Comparison of ENCODE assay signal across 10 cellular contexts in genomic region chr15:64636101-64636500, GRCh38.
DNase-seq lines count a peak whose midpoint lies in the region; ATAC-seq and TF ChIP-seq lines count a peak whose summit lies in the region.
"Had no signal": no experiment of that assay in that cellular context is flagged by ENCODE, and none has a peak within 500 bp of the region (broad histone marks: within the 10 kb centered on the region; RNA-seq: fewer than 3 reads in every experiment).

No MANE protein-coding gene starts in this region.

- H3K36me3 ChIP-seq in right atrium auricular region: no peaks in the 10 kb centered on the region
- peaks cover 19% of the 10 kb centered on the region for H3K36me3 ChIP-seq in mesodermal cell (ENCODE audit: control insufficient read depth, insufficient read depth, low read length)
- no peaks in the 10 kb centered on the region for H3K36me3 ChIP-seq in upper lobe of right lung
- H3K36me3 ChIP-seq in MG63: peaks cover 12% of the 10 kb centered on the region

- H3K27me3 ChIP-seq in right atrium auricular region: no peaks in the 10 kb centered on the region
- H3K27me3 ChIP-seq in upper lobe of right lung: no peaks in the 10 kb centered on the region
- H3K27me3 ChIP-seq in MG63: no peaks in the 10 kb centered on the region

- DNase-seq in right atrium auricular region (ENCODE audit: low spot score) (no peak), Right ventricle myocardium inferior (ENCODE audit: missing footprints) (no peak), choroid plexus epithelial cell (ENCODE audit: low read depth) (peak; percentile 27), upper lobe of right lung (no peak), MG63 (no peak), GF-D8 (lab: John Stamatoyannopoulos, UW) (no peak)
- DNase-seq: activated T-cell treated with anti-CD3 and anti-CD28 coated beads, Interleukin-2, amount 50 U/mL, for 24 hours; naive B cell had no signal

- WGBS in mesodermal cell (ENCODE audit: insufficient coverage in 2 of 2), 2 experiments: 100% methylated on average over 1 of the region's 2 CpGs; no CpG with 5 or more reads in 1 of the 2 experiments

- ATAC-seq in Right ventricle myocardium inferior (no peak), upper lobe of right lung (no peak), GM18873 (IDR thresholded peaks at IDR 0.05; ENCODE audit: low FRiP score, unreplicated experiment) (no peak)

- peak overlapping the region; percentile 43 to 54 for H3K27ac ChIP-seq in right atrium auricular region
- peak overlapping the region; percentile 97 for H3K27ac ChIP-seq in mesodermal cell (ENCODE audit: low read depth, low read length, severe bottlenecking)
- H3K27ac ChIP-seq in upper lobe of right lung: peak overlapping the region; percentile 40

- no peak overlapping the region for H3K4me3 ChIP-seq in right atrium auricular region
- H3K4me3 ChIP-seq in choroid plexus epithelial cell (ENCODE audit: low read depth, low read length): no peak overlapping the region
- H3K4me3 ChIP-seq in mesodermal cell (ENCODE audit: extremely low read depth, insufficient read depth, low read length, poor library complexity, severe bottlenecking): no peak overlapping the region
- H3K4me3 ChIP-seq in upper lobe of right lung: no peak overlapping the region
- no peak overlapping the region for H3K4me3 ChIP-seq in MG63

- intact Hi-C loops in Right ventricle myocardium inferior (cut with DNase I): loop anchor here (5.0 to 10.0 kb wide), 2 partner anchors 129 to 171 kb away; partner anchors contain the start of gene ZNF609
- intact Hi-C loops in upper lobe of right lung (cut with DNase I): no loop called here

- no peak for TF ChIP-seq CTCF in right atrium auricular region (IDR thresholded peaks at IDR 0.05)
- TF ChIP-seq CTCF in choroid plexus epithelial cell (conservative IDR thresholded peaks at IDR 0.05; ENCODE audit: low read depth, low read length): no peak
- TF ChIP-seq CTCF in upper lobe of right lung (IDR thresholded peaks at IDR 0.05): no peak

- H3K4me1 ChIP-seq in right atrium auricular region (peaks cover 0 to 53% of the 10 kb centered on the region in 2 donors), mesodermal cell (ENCODE audit: control insufficient read depth, insufficient read depth, low read length, poor library complexity, severe bottlenecking) (peaks cover 27% of the 10 kb centered on the region), upper lobe of right lung (peaks cover 61% of the 10 kb centered on the region)

- H3K9me3 ChIP-seq in right atrium auricular region (no peaks in the 10 kb centered on the region), mesodermal cell (ENCODE audit: control insufficient read depth, low read length) (no peaks in the 10 kb centered on the region), upper lobe of right lung (no peaks in the 10 kb centered on the region), MG63 (peaks cover 7% of the 10 kb centered on the region)

Comparison
In these comparisons a context has a peak if more than half of its experiments do, and no peak if none do; other contexts are left out.
1. H3K27ac ChIP-seq: peak in every context shown above with its lines; median percentile 97 in mesodermal cell; 48 in right atrium auricular region; 40 in upper lobe of right lung.